ENCODE assay signal across 11 cellular contexts in the genomic region with DNA sequence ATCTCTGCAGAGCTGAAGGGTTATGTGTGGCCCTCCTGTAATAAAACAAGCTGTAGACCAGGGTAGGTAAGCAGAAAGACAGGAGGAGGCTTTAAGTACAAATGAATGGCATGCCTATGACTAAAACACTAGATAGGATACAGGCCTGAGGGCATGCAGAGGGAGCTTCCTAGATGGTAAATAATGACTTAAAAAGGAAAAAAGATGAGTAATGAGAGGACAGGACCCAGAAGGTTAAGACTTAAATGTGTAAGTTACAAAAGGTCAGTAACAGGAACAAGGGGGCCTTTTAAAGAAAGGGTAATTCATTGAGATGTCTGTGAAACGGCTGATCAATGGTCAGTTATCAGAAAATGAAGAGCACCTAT.
A peak's percentile ranks its signal among the peaks of the same experiment; 100 is the strongest.
DNase-seq lines count a peak whose midpoint lies in the region; ATAC-seq and TF ChIP-seq lines count a peak whose summit lies in the region.
"Had no signal": no experiment of that assay in that cellular context is flagged by ENCODE, and none has a peak within 500 bp of the region (broad histone marks: within the 10 kb centered on the region; RNA-seq: fewer than 3 reads in every experiment).

No MANE protein-coding gene starts in this region.

- no peaks in the 10 kb centered on the region for H3K27me3 Mint-ChIP-seq in type B pancreatic cell
- H3K27me3 Mint-ChIP-seq in activated CD4-positive, alpha-beta T cell treated with anti-CD3 and anti-CD28 coated beads, Interleukin-2, amount 10 ng/mL, durations not matched to agents 24 days and 14 days: peaks cover 7% of the 10 kb centered on the region

- no peaks in the 10 kb centered on the region for H3K27me3 ChIP-seq in HUES64 (ENCODE audit: insufficient read depth, low read length)
- H3K27me3 ChIP-seq in body of pancreas: no peaks in the 10 kb centered on the region
- H3K27me3 ChIP-seq: cardiac muscle cell had no signal

- peaks cover 5% of the 10 kb centered on the region for H3K36me3 Mint-ChIP-seq in type B pancreatic cell
- no peaks in the 10 kb centered on the region for H3K36me3 Mint-ChIP-seq in activated CD4-positive, alpha-beta T cell treated with anti-CD3 and anti-CD28 coated beads, Interleukin-2, amount 10 ng/mL, durations not matched to agents 24 days and 14 days (ENCODE audit: low read depth)

- DNase-seq in body of pancreas (no peak), left lobe of liver (ENCODE audit: low spot score) (no peak), type B pancreatic cell (ENCODE audit: extremely low spot score, unreplicated experiment) (no peak), retina (no peak)
- no peak for DNase-seq in stimulated activated CD4-positive, alpha-beta T cell treated with anti-CD3 and anti-CD28 coated beads, Interleukin-4, amount 100 ng/mL, for 4 hours
- DNase-seq in activated CD4-positive, alpha-beta T cell treated with anti-CD3 and anti-CD28 coated beads, Interleukin-2, amount 10 ng/mL, durations not matched to agents 24 days and 14 days: no peak
- DNase-seq: DMS153, gastrocnemius medialis, RPMI8226 had no signal

- peaks cover 64% of the 10 kb centered on the region for H3K4me1 Mint-ChIP-seq in type B pancreatic cell (ENCODE audit: unreplicated experiment)
- H3K4me1 Mint-ChIP-seq in activated CD4-positive, alpha-beta T cell treated with anti-CD3 and anti-CD28 coated beads, Interleukin-2, amount 10 ng/mL, durations not matched to agents 24 days and 14 days: no peaks in the 10 kb centered on the region

- peaks cover 6% of the 10 kb centered on the region for H3K9me3 Mint-ChIP-seq in type B pancreatic cell
- H3K9me3 Mint-ChIP-seq in activated CD4-positive, alpha-beta T cell treated with anti-CD3 and anti-CD28 coated beads, Interleukin-2, amount 10 ng/mL, durations not matched to agents 24 days and 14 days: no peaks in the 10 kb centered on the region

- H3K36me3 ChIP-seq in HUES64 (ENCODE audit: insufficient read depth, low read length): no peaks in the 10 kb centered on the region
- no peaks in the 10 kb centered on the region for H3K36me3 ChIP-seq in body of pancreas (replicated peaks in 1 of 2; ENCODE audit: insufficient read depth in 1 of 2, low read depth in 2 of 2)
- H3K36me3 ChIP-seq: cardiac muscle cell, gastrocnemius medialis had no signal

- 0 out of 2 replicates have a peak overlapping the region, but pooled peaks have one; percentile 15 for H3K9ac ChIP-seq in HUES64 (ENCODE audit: low read depth, low read length)

- H3K4me1 ChIP-seq in HUES64 (ENCODE audit: insufficient read depth, low read length) (peaks cover 54% of the 10 kb centered on the region), body of pancreas (peaks cover 38% of the 10 kb centered on the region)
- H3K4me1 ChIP-seq: gastrocnemius medialis had no signal

- intact Hi-C loops in body of pancreas (cut with DNase I): no loop called here
- intact Hi-C loops in activated CD4-positive, alpha-beta T cell treated with anti-CD3 and anti-CD28 coated beads, Interleukin-2, amount 10 ng/mL, durations not matched to agents 24 days and 14 days (cut with micrococcal nuclease): no loop called here

- H3K4me3 ChIP-seq in HUES64 (ENCODE audit: low read length) (no peak overlapping the region), body of pancreas (no peak overlapping the region)
- H3K4me3 ChIP-seq: cardiac muscle cell, gastrocnemius medialis had no signal

- 67% methylated on average over 1 of the region's 1 CpG for WGBS in HUES64
- WGBS in body of pancreas, 2 donors: 67 to 82% methylated on average over 1 of the region's 1 CpG

- H3K27ac Mint-ChIP-seq in type B pancreatic cell: peak overlapping the region; percentile 85
- no peak overlapping the region for H3K27ac Mint-ChIP-seq in activated CD4-positive, alpha-beta T cell treated with anti-CD3 and anti-CD28 coated beads, Interleukin-2, amount 10 ng/mL, durations not matched to agents 24 days and 14 days

- no peaks in the 10 kb centered on the region for H3K9me3 ChIP-seq in HUES64 (ENCODE audit: insufficient read depth, low read depth, low read length)
- no peaks in the 10 kb centered on the region for H3K9me3 ChIP-seq in body of pancreas
- H3K9me3 ChIP-seq: gastrocnemius medialis had no signal

- no peak for TF ChIP-seq POLR2A in body of pancreas (IDR thresholded peaks at IDR 0.05)

- peak overlapping the region; percentile 16 for H3K4me3 Mint-ChIP-seq in type B pancreatic cell
- no peak overlapping the region for H3K4me3 Mint-ChIP-seq in activated CD4-positive, alpha-beta T cell treated with anti-CD3 and anti-CD28 coated beads, Interleukin-2, amount 10 ng/mL, durations not matched to agents 24 days and 14 days

- ATAC-seq in body of pancreas (no peak), left lobe of liver (peak; percentile 2)
- ATAC-seq: gastrocnemius medialis had no signal

- TF ChIP-seq CTCF in body of pancreas (IDR thresholded peaks at IDR 0.05) (no peak), type B pancreatic cell (conservative IDR thresholded peaks at IDR 0.05) (no peak)

- H3K27ac ChIP-seq in HUES64 (ENCODE audit: low read depth, low read length) (0 out of 2 replicates have a peak overlapping the region, but pooled peaks have one; percentile 7), body of pancreas (peak overlapping the region in 3 of 4 donors; percentile 9 to 87 (median 84))
- H3K27ac ChIP-seq: cardiac muscle cell, gastrocnemius medialis had no signal
